ENCODE assay signal across 1 cellular context in the genomic region with DNA sequence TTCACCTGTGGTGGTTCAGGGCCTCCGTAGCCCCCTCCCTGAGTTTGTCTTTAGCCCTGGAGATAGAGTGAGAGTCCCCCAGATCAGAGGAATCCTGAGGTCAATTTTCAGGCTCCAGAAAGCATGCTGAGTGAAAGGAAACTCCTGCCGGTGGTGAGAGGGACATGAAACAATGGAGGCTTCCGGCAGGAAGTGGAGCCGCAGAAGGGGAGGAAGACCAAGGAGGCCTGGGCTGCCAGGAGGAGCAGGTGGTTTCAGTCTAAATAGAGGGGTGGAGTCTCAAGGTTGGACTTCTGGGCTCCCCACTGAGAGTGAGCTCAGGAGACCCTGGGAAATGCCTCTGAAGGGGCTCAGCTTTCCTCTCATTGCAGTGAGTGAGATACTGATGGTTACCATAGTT.
TF ChIP-seq lines count a peak whose summit lies in the region.

No MANE protein-coding gene starts in this region.

TF ChIP-seq in WTC11, 78 proteins besides CTCF, POLR2A, EP300 and RAD21 (continued from another document):
- TF ChIP-seq, protein P1, sequence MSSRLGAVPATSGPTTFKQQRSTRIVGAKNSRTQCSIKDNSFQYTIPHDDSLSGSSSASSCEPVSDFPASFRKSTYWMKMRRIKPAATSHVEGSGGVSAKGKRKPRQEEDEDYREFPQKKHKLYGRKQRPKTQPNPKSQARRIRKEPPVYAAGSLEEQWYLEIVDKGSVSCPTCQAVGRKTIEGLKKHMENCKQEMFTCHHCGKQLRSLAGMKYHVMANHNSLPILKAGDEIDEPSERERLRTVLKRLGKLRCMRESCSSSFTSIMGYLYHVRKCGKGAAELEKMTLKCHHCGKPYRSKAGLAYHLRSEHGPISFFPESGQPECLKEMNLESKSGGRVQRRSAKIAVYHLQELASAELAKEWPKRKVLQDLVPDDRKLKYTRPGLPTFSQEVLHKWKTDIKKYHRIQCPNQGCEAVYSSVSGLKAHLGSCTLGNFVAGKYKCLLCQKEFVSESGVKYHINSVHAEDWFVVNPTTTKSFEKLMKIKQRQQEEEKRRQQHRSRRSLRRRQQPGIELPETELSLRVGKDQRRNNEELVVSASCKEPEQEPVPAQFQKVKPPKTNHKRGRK (CRISPR knock-in tag; IDR thresholded peaks at IDR 0.05; ENCODE audit: borderline replicate concordance) = no peak
- TF ChIP-seq MXD4 (CRISPR knock-in tag; IDR thresholded peaks at IDR 0.05; ENCODE audit: borderline replicate concordance) (no peak), NFYB (CRISPR knock-in tag; conservative IDR thresholded peaks at IDR 0.05; ENCODE audit: low read depth) (no peak), ATF1 (CRISPR knock-in tag; IDR thresholded peaks at IDR 0.05) (no peak), SMAD4 (CRISPR knock-in tag; IDR thresholded peaks at IDR 0.05) (no peak), TP53 (CRISPR knock-in tag; IDR thresholded peaks at IDR 0.05) (no peak), ZNF232 (CRISPR knock-in tag; IDR thresholded peaks at IDR 0.05) (no peak), FOXK1 (CRISPR knock-in tag; IDR thresholded peaks at IDR 0.05) (no peak)
- TF ChIP-seq, protein P2, sequence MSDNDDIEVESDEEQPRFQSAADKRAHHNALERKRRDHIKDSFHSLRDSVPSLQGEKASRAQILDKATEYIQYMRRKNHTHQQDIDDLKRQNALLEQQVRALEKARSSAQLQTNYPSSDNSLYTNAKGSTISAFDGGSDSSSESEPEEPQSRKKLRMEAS (CRISPR knock-in tag; IDR thresholded peaks at IDR 0.05) = no peak
